Comparison of ENCODE assay signal across 15 cellular contexts in the genomic region with DNA sequence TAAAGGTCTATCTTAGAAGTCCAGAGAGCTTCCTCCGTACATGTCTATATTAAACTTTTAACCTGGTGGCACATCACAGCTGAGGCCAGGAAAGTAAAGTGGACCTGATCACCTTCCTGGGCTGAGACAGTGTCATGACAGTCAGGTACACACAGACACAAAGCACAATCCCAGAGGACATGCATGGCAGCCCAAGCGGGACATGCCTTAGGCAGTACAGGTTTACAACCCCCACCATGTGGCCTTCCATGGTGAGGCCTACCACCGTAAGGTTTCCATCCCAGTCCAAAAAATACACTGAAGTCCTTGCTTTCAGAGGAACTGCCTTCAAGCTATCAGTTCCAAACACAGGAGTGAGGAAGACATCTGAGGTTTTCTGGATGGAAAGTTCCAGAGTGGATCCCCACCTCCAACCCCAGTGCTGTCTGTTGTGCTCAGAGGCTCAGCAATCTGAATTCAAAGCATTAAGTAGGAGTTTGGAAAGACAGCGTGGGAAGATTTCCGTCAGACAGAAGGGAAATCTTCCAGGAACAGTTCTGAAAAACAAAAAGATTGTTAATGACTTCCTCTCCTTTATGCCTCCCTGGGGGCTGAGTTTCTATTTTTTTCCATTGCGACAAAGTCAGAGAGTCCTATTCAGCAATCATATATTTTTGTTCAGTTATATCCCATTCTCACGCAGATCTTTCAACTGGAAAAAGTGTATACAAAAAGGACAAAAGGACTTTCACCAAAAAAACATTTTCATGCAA. TPM values are rescaled to one million over a fixed set of nuclear protein-coding genes. Genes with fewer than 3 reads are reported as not detected.
DNase-seq lines count a peak whose midpoint lies in the region; ATAC-seq and TF ChIP-seq lines count a peak whose summit lies in the region.
"Had no signal": no experiment of that assay in that cellular context is flagged by ENCODE, and none has a peak within 500 bp of the region (broad histone marks: within the 10 kb centered on the region; RNA-seq: fewer than 3 reads in every experiment).

No MANE protein-coding gene starts in this region.

- H3K27me3 Mint-ChIP-seq in MCF 10A (ENCODE audit: insufficient read depth, unreplicated experiment) (no peaks in the 10 kb centered on the region), endodermal cell (ENCODE audit: insufficient read depth) (no peaks in the 10 kb centered on the region)

- POLR2A ChIA-PET in MCF 10A (lab: Yijun Ruan, JAX), result interaction anchor here (0.7 to 3.8 kb wide), 8 partner anchors 10 to 1530 kb away, joined by 3 to 26 read pairs (median 6); partner anchors contain the start of genes ATAD1, FAS, IFIT2 and IFIT3

- CTCF ChIA-PET in MCF 10A (lab: Yijun Ruan, JAX), result interaction anchor here (0.6 to 2.2 kb wide), 2 partner anchors 9 to 21 kb away, joined by 3 to 14 read pairs; no protein-coding TSS in a partner anchor

- ATAC-seq in GM19395 (IDR thresholded peaks at IDR 0.05; ENCODE audit: unreplicated experiment) (no peak), GM18502 (IDR thresholded peaks at IDR 0.05; ENCODE audit: poor library complexity, unreplicated experiment) (no peak)
- ATAC-seq: A549 had no signal

- peaks cover 6% of the 10 kb centered on the region for H3K9me3 Mint-ChIP-seq in MCF 10A (ENCODE audit: unreplicated experiment)
- no peaks in the 10 kb centered on the region for H3K9me3 Mint-ChIP-seq in endodermal cell
- H3K9me3 Mint-ChIP-seq: activated naive CD8-positive, alpha-beta T cell treated with anti-CD3 and anti-CD28 coated beads, Interleukin-2, amount 10 ng/mL, durations not matched to agents 7 days and 5 days had no signal

- BruUV-seq in MCF 10A (replicated peaks; lab: Mats Ljungman, UMichigan), result no TSS peak

- intact Hi-C loops in breast epithelium (cut with DNase I; ENCODE audit: low total_unique reads), result no loop called here
- intact Hi-C loops in MCF 10A (cut with micrococcal nuclease), result no loop called here

- H3K36me3 Mint-ChIP-seq in MCF 10A (ENCODE audit: insufficient read depth, unreplicated experiment) (no peaks in the 10 kb centered on the region), endodermal cell (ENCODE audit: low read depth) (no peaks in the 10 kb centered on the region)

- no peaks in the 10 kb centered on the region for H3K36me3 ChIP-seq in breast epithelium
- no peaks in the 10 kb centered on the region for H3K36me3 ChIP-seq in endodermal cell (ENCODE audit: control insufficient read depth, insufficient read depth, low read length)
- H3K36me3 ChIP-seq in muscle layer of duodenum (ENCODE audit: control insufficient read depth in 1 of 2, insufficient read depth in 2 of 2, low read length in 2 of 2), result peaks cover 0 to 6% of the 10 kb centered on the region in 2 donors
- H3K36me3 ChIP-seq in tibial nerve, result no peaks in the 10 kb centered on the region

- no peak for TF ChIP-seq CTCF in breast epithelium (IDR thresholded peaks at IDR 0.05)
- no peak for TF ChIP-seq CTCF in MCF 10A (IDR thresholded peaks at IDR 0.05; ENCODE audit: unreplicated experiment)
- no peak for TF ChIP-seq CTCF in endodermal cell (conservative IDR thresholded peaks at IDR 0.05)
- TF ChIP-seq CTCF in tibial nerve (IDR thresholded peaks at IDR 0.05), result no peak

- H3K27ac ChIP-seq in breast epithelium, result peak overlapping the region; percentile 22 to 86
- no peak overlapping the region for H3K27ac ChIP-seq in endodermal cell (ENCODE audit: low read depth, low read length)
- H3K27ac ChIP-seq in muscle layer of duodenum (ENCODE audit: low read length), result peak overlapping the region; percentile 53
- H3K27ac ChIP-seq in tibial nerve, result peak overlapping the region; percentile 24 to 97 (median 67)

- H3K4me1 ChIP-seq in breast epithelium, result peaks cover 0 to 2% of the 10 kb centered on the region in 2 donors
- peaks cover 18% of the 10 kb centered on the region for H3K4me1 ChIP-seq in endodermal cell (ENCODE audit: control insufficient read depth, insufficient read depth, low read length)
- H3K4me1 ChIP-seq in muscle layer of duodenum (ENCODE audit: control insufficient read depth in 1 of 2, insufficient read depth in 2 of 2, low read length in 2 of 2), result peaks cover 10 to 13% of the 10 kb centered on the region in 2 donors
- H3K4me1 ChIP-seq in tibial nerve, result peaks cover 0 to 78% (median 58%) of the 10 kb centered on the region in 4 donors

- DNase-seq in breast epithelium (ENCODE audit: low spot score in 2 of 2) (no peak), MCF 10A (ENCODE audit: unreplicated experiment) (no peak), endodermal cell (no peak), tibial nerve (ENCODE audit: low spot score in 2 of 2) (no peak)
- no peak for DNase-seq in activated naive CD4-positive, alpha-beta T cell (lab: John Stamatoyannopoulos, UW)
- DNase-seq: activated naive CD8-positive, alpha-beta T cell treated with anti-CD3 and anti-CD28 coated beads, Interleukin-2, amount 10 ng/mL, durations not matched to agents 7 days and 5 days; effector memory CD4-positive, alpha-beta T cell; hippocampal formation; NCI-H510A had no signal

- H3K9me3 ChIP-seq in breast epithelium, result no peaks in the 10 kb centered on the region
- H3K9me3 ChIP-seq in endodermal cell (ENCODE audit: control insufficient read depth, low read length), result no peaks in the 10 kb centered on the region
- H3K9me3 ChIP-seq in muscle layer of duodenum (ENCODE audit: control insufficient read depth in 1 of 2, low read length in 2 of 2), result no peaks in the 10 kb centered on the region
- H3K9me3 ChIP-seq in tibial nerve, result no peaks in the 10 kb centered on the region
- H3K9me3 ChIP-seq: A549 had no signal

- H3K4me1 Mint-ChIP-seq in MCF 10A (ENCODE audit: insufficient read depth, unreplicated experiment), result peaks cover 49% of the 10 kb centered on the region
- H3K4me1 Mint-ChIP-seq in endodermal cell, result peaks cover 65% of the 10 kb centered on the region

- no peaks in the 10 kb centered on the region for H3K27me3 ChIP-seq in breast epithelium
- H3K27me3 ChIP-seq in endodermal cell (ENCODE audit: control insufficient read depth, insufficient read depth, low read length, poor library complexity, severe bottlenecking), result no peaks in the 10 kb centered on the region
- H3K27me3 ChIP-seq in muscle layer of duodenum (ENCODE audit: low read depth, low read length), result no peaks in the 10 kb centered on the region
- H3K27me3 ChIP-seq in tibial nerve, result no peaks in the 10 kb centered on the region

- whole genome bisulfite sequencing in endodermal cell (ENCODE audit: insufficient coverage in 1 of 2, insufficient read length in 1 of 2), 2 experiments, result 90 to 93% methylated on average over 4 to 7 of the region's 7 CpGs
- 37 to 41% methylated on average over 7 of the region's 7 CpGs for WGBS in tibial nerve, 2 donors

- H3K9ac ChIP-seq in endodermal cell (ENCODE audit: extremely low read depth, low read length, poor library complexity, severe bottlenecking), result no peak overlapping the region

- no peak overlapping the region for H3K4me3 Mint-ChIP-seq in MCF 10A (ENCODE audit: unreplicated experiment)
- no peak overlapping the region for H3K4me3 Mint-ChIP-seq in endodermal cell
- H3K4me3 Mint-ChIP-seq: activated naive CD8-positive, alpha-beta T cell treated with anti-CD3 and anti-CD28 coated beads, Interleukin-2, amount 10 ng/mL, durations not matched to agents 7 days and 5 days had no signal

- H3K4me3 ChIP-seq in breast epithelium, result no peak overlapping the region
- H3K4me3 ChIP-seq in endodermal cell (ENCODE audit: low read length), result no peak overlapping the region
- no peak overlapping the region for H3K4me3 ChIP-seq in muscle layer of duodenum (ENCODE audit: low read depth in 1 of 2, low read length in 2 of 2)
- no peak overlapping the region for H3K4me3 ChIP-seq in tibial nerve
- H3K4me3 ChIP-seq: A549 had no signal

- H3K27ac Mint-ChIP-seq in MCF 10A (ENCODE audit: low read depth, unreplicated experiment), result no peak overlapping the region
- peak overlapping the region; percentile 20 for H3K27ac Mint-ChIP-seq in endodermal cell
- H3K27ac Mint-ChIP-seq: activated naive CD8-positive, alpha-beta T cell treated with anti-CD3 and anti-CD28 coated beads, Interleukin-2, amount 10 ng/mL, durations not matched to agents 7 days and 5 days had no signal

- TF ChIP-seq POLR2A in breast epithelium (IDR thresholded peaks at IDR 0.05) (no peak), tibial nerve (IDR thresholded peaks at IDR 0.05) (no peak)

- TF ChIP-seq EP300 in tibial nerve (IDR thresholded peaks at IDR 0.05), result peak; percentile 42 to 64

RNA-seq across cellular contexts. Expression of gene IFIT3, which starts 20.1 kb away (rescaled TPM):
- total RNA-seq in breast epithelium (10 to 100 TPM in 1 of 3 donors, 1 to 10 TPM in 2; 8.2 to 10.4 (median 9.5) TPM), MCF 10A (2022) (1.4 and 3.6 TPM in 2 replicates), endodermal cell (under 1 TPM in 1 of 2 donors, not detected in 1; 0.42 TPM), tibial nerve (10 to 100 TPM in 3 of 4 donors, 1 to 10 TPM in 1; 7.2 to 24.9 (median 17.6) TPM)
- polyA plus RNA-seq in endodermal cell (2013, experiment 1 of 2), result 0.61 TPM
- 0.41 TPM for polyA plus RNA-seq in endodermal cell (2013, experiment 2 of 2)

RNA-seq across cellular contexts. Expression of gene IFIT1B, which starts 30.0 kb away (rescaled TPM):
- total RNA-seq in breast epithelium (not detected), MCF 10A (2022) (not detected in 2 replicates), endodermal cell (not detected), tibial nerve (not detected)
- polyA plus RNA-seq in endodermal cell (2013, experiment 1 of 2), result not detected
- polyA plus RNA-seq in endodermal cell (2013, experiment 2 of 2), result not detected
- total RNA-seq: activated naive CD8-positive, alpha-beta T cell treated with anti-CD3 and anti-CD28 coated beads, Interleukin-2, amount 10 ng/mL, durations not matched to agents 7 days and 5 days; mesenteric fat pad; ureter had no signal
- polyA plus RNA-seq: A549 had no signal

RNA-seq across cellular contexts. Expression of gene IFIT1, which starts 44.5 kb away (rescaled TPM):
- total RNA-seq in breast epithelium, result 10 to 100 TPM; 10.2 to 13.9 (median 11.4) TPM
- total RNA-seq in MCF 10A (2022), result 0.17 and 0.26 TPM in 2 replicates
- under 1 TPM in 1 of 2 donors, not detected in 1; 0.59 TPM for total RNA-seq in endodermal cell
- 7.4 TPM for polyA plus RNA-seq in endodermal cell (2013, experiment 1 of 2)
- 7.7 TPM for polyA plus RNA-seq in endodermal cell (2013, experiment 2 of 2)
- total RNA-seq in tibial nerve, result 10 to 100 TPM in 3 of 4 donors, 1 to 10 TPM in 1; 7.2 to 17.0 (median 13.9) TPM

RNA-seq across cellular contexts. Expression of gene IFIT2, which starts 46.0 kb away (rescaled TPM):
- total RNA-seq in breast epithelium (1 to 10 TPM; 2.6 to 6.6 (median 3.5) TPM), MCF 10A (2022) (0.58 and 1.3 TPM in 2 replicates), endodermal cell (under 1 TPM in 1 of 2 donors, not detected in 1; 0.37 TPM), tibial nerve (10 to 100 TPM in 1 of 4 donors, 1 to 10 TPM in 3; 3.3 to 11.4 (median 6.0) TPM)
- 0.11 TPM for polyA plus RNA-seq in endodermal cell (2013, experiment 1 of 2)
- polyA plus RNA-seq in endodermal cell (2013, experiment 2 of 2), result 0.12 TPM
